ENCODE assay signal across 6 cellular contexts in genomic region chr12:63317880-63318279, GRCh38.
"Had no signal": no experiment of that assay in that cellular context is flagged by ENCODE, and none has a peak within 500 bp of the region (broad histone marks: within the 10 kb centered on the region; RNA-seq: fewer than 3 reads in every experiment).

No MANE protein-coding gene starts in this region.

- DNase-seq: GM23248, GOT3, H7, HFFc6 had no signal

- H3K4me1 ChIP-seq: HAP-1 had no signal

- H3K36me3 ChIP-seq: HAP-1 had no signal

- H3K4me3 ChIP-seq: GM23248, HAP-1 had no signal

- H3K27ac ChIP-seq: GM23248, HL-60 had no signal

- H3K9me3 ChIP-seq: HAP-1 had no signal
